Comparison of ENCODE assay signal across 8 cellular contexts in genomic region chr2:25981596-25982272, GRCh38. TPM values are rescaled to one million over a fixed set of nuclear protein-coding genes. Genes with fewer than 3 reads are reported as not detected.
A peak's percentile ranks its signal among the peaks of the same experiment; 100 is the strongest.
DNase-seq lines count a peak whose midpoint lies in the region; ATAC-seq, FAIRE-seq and TF ChIP-seq lines count a peak whose summit lies in the region.

No MANE protein-coding gene starts in this region.

- H3K4me3 Mint-ChIP-seq in stimulated activated effector memory CD8-positive, alpha-beta T cell treated with anti-CD3 and anti-CD28 coated beads, Interleukin-12 subunit alpha, Interleukin-12 subunit beta, amount 100 ng/mL, for 72 hours = peak overlapping the region; percentile 85

- H3K4me1 Mint-ChIP-seq in stimulated activated effector memory CD8-positive, alpha-beta T cell treated with anti-CD3 and anti-CD28 coated beads, Interleukin-12 subunit alpha, Interleukin-12 subunit beta, amount 100 ng/mL, for 72 hours = peaks cover 36% of the 10 kb centered on the region

- no peaks in the 10 kb centered on the region for H3K27me3 ChIP-seq in AG04450 (ENCODE audit: control insufficient read depth, insufficient read depth, low read length)
- no peaks in the 10 kb centered on the region for H3K27me3 ChIP-seq in K562 (ENCODE audit: control insufficient read depth in 2 of 2, insufficient read depth in 2 of 2, low read length in 2 of 2)

- H2AFZ ChIP-seq in K562 (ENCODE audit: low read depth, low read length) = peak overlapping the region; percentile 51

- TF ChIP-seq RAD21 in K562 (CRISPR knock-in tag; conservative IDR thresholded peaks at IDR 0.05 in 1 of 2, IDR thresholded peaks at IDR 0.05 in 1 of 2) = no peak; a peak in 1 of 4 replicates

- H3K79me2 ChIP-seq in K562 (ENCODE audit: control insufficient read depth, insufficient read depth, low read length) = no peaks in the 10 kb centered on the region

- no peaks in the 10 kb centered on the region for H3K9me1 ChIP-seq in K562 (ENCODE audit: control insufficient read depth, insufficient read depth, low read length)

- H3K36me3 ChIP-seq in K562 (ENCODE audit: control insufficient read depth, insufficient read depth, low read length) (no peaks in the 10 kb centered on the region), kidney (ENCODE audit: control insufficient read depth in 1 of 2, insufficient read depth in 2 of 2, low read length in 2 of 2) (no peaks in the 10 kb centered on the region)

- no peak for TF ChIP-seq EP300 in K562 (IDR thresholded peaks at IDR 0.05; ENCODE audit: low read length)

- FAIRE-seq in K562 (lab: Jason Lieb, UNC) (no peak), kidney (lab: Jason Lieb, UNC) (no peak)

- in situ Hi-C loops in K562 (cut with MboI) = no loop called here

- H3K27ac ChIP-seq in AG04450 (ENCODE audit: low read depth, low read length) (no peak overlapping the region), K562 (ENCODE audit: extremely low read depth, low read depth, low read length) (peak overlapping the region; percentile 51), kidney (ENCODE audit: low read depth in 2 of 2, low read length in 2 of 2) (no peak overlapping the region)

- 10% methylated on average over 32 of the region's 44 CpGs for WGBS in K562 (ENCODE audit: insufficient coverage, low coverage, missing lambda C conversion rate)

- peaks cover 6 to 33% of the 10 kb centered on the region in 2 experiments; a peak in 3 of 5 replicates for H3K4me1 ChIP-seq in K562 (replicated peaks in 1 of 2; ENCODE audit: control insufficient read depth in 2 of 2, insufficient read depth in 2 of 2, low read length in 2 of 2)
- peaks cover 0 to 8% of the 10 kb centered on the region in 2 donors for H3K4me1 ChIP-seq in kidney (ENCODE audit: control insufficient read depth in 1 of 2, insufficient read depth in 1 of 2, low read depth in 1 of 2, low read length in 2 of 2)

- H4K20me1 ChIP-seq in K562 (replicated peaks; ENCODE audit: control insufficient read depth, insufficient read depth, low read length) = 0 out of 2 replicates have a peak, but pooled peaks cover 7% of the 10 kb centered on the region

- intact Hi-C loops in K562 (cut with micrococcal nuclease) (no loop called here), kidney (cut with DNase I) (no loop called here)

- no peaks in the 10 kb centered on the region for H3K9me3 Mint-ChIP-seq in stimulated activated effector memory CD8-positive, alpha-beta T cell treated with anti-CD3 and anti-CD28 coated beads, Interleukin-12 subunit alpha, Interleukin-12 subunit beta, amount 100 ng/mL, for 72 hours

- H3K27ac Mint-ChIP-seq in stimulated activated effector memory CD8-positive, alpha-beta T cell treated with anti-CD3 and anti-CD28 coated beads, Interleukin-12 subunit alpha, Interleukin-12 subunit beta, amount 100 ng/mL, for 72 hours = peak overlapping the region; percentile 58

- no peaks in the 10 kb centered on the region for H3K36me3 Mint-ChIP-seq in stimulated activated effector memory CD8-positive, alpha-beta T cell treated with anti-CD3 and anti-CD28 coated beads, Interleukin-12 subunit alpha, Interleukin-12 subunit beta, amount 100 ng/mL, for 72 hours

- no peak for TF ChIP-seq POLR2A in K562 (conservative IDR thresholded peaks at IDR 0.05)

- TF ChIP-seq CTCF in AG04450 (IDR thresholded peaks at IDR 0.05; ENCODE audit: low read depth, low read length) (no peak), K562 (IDR thresholded peaks at IDR 0.05 in 2 of 3, conservative IDR thresholded peaks at IDR 0.05 in 1 of 3; ENCODE audit: insufficient read depth in 2 of 3, low read depth in 1 of 3, low read length in 3 of 3) (no peak), kidney (IDR thresholded peaks at IDR 0.05; ENCODE audit: borderline replicate concordance, extremely low read depth, insufficient read depth) (no peak)

- BruUV-seq in K562 (replicated peaks; lab: Mats Ljungman, UMichigan) = TSS peak; percentile 75

- H3K4me2 ChIP-seq in K562 (ENCODE audit: insufficient read depth, low read length) = peak overlapping the region; percentile 73

- DNase-seq in AG04450 (ENCODE audit: low read depth, low spot score) (no peak), HuH-7 (ENCODE audit: low spot score) (peak; percentile 28), K562 (ENCODE audit: extremely low read depth in 1 of 4, low spot score in 3 of 4) (peak in 2 of 4 experiments; percentile 58 to 67), kidney (peak; percentile 76), AML-193 (lab: John Stamatoyannopoulos, UW) (no peak)
- peak in 1 of 2 donors; percentile 11 for DNase-seq in stimulated activated effector memory CD8-positive, alpha-beta T cell treated with anti-CD3 and anti-CD28 coated beads, Interleukin-12 subunit alpha, Interleukin-12 subunit beta, amount 100 ng/mL, for 72 hours (ENCODE audit: low spot score in 2 of 2)

- ATAC-seq in GM18867 (IDR thresholded peaks at IDR 0.05; ENCODE audit: unreplicated experiment) (peak; percentile 15), K562 (peak; percentile 78), HG03439 (IDR thresholded peaks at IDR 0.05; ENCODE audit: unreplicated experiment) (no peak)
- ATAC-seq in stimulated activated effector memory CD8-positive, alpha-beta T cell treated with anti-CD3 and anti-CD28 coated beads, Interleukin-12 subunit alpha, Interleukin-12 subunit beta, amount 100 ng/mL, for 72 hours = peak; percentile 55

- CTCF ChIA-PET in AG04450 (lab: Charles Lee) = interaction anchor here (0.6 to 1.6 kb wide), 7 partner anchors 10 to 358 kb away, joined by 3 to 8 read pairs (median 4); no protein-coding TSS in a partner anchor
- CTCF ChIA-PET in K562 (lab: Yijun Ruan, JAX; ENCODE audit: low intra/inter-chr PET ratio) = no interaction called here

- H3K9me3 ChIP-seq in AG04450 (ENCODE audit: control insufficient read depth, insufficient read depth, low read length) (peaks cover 4% of the 10 kb centered on the region; the same call in 1 of the 2 replicates), K562 (replicated peaks; ENCODE audit: control insufficient read depth, insufficient read depth, low read depth, low read length) (no peaks in the 10 kb centered on the region), kidney (ENCODE audit: control insufficient read depth in 1 of 2, low read length in 2 of 2) (no peaks in the 10 kb centered on the region)

- POLR2A ChIA-PET in AG04450 (lab: Yijun Ruan, JAX) = interaction anchor here (0.6 to 2.6 kb wide), 3 partner anchors 10 to 85 kb away, joined by 5 to 8 read pairs (median 7); partner anchors contain the start of gene RAB10
- POLR2A ChIA-PET in K562 (lab: Yijun Ruan, JAX) = interaction anchor here (0.6 to 1.4 kb wide), 8 partner anchors 8 to 103 kb away, joined by 3 to 8 read pairs (median 4); partner anchors contain the start of gene ASXL2

- H3K4me3 ChIP-seq in AG04450 (ENCODE audit: low read depth, low read length) (peak overlapping the region; percentile 78), K562 (peak overlapping the region; percentile 64), kidney (ENCODE audit: low read length in 2 of 2) (peak overlapping the region; percentile 60 to 67)

- H3K9ac ChIP-seq in K562 (ENCODE audit: insufficient read depth in 1 of 2, low read depth in 2 of 2, low read length in 2 of 2) (peak overlapping the region; percentile 40 to 92), kidney (ENCODE audit: low read length in 2 of 2) (peak overlapping the region in 1 of 2 donors; percentile 46)

TF ChIP-seq in K562, 482 proteins besides CTCF, POLR2A, EP300 and RAD21 (continues in another document):
- TF ChIP-seq ZNF174 (CRISPR knock-in tag; IDR thresholded peaks at IDR 0.05) = no peak

RNA-seq across cellular contexts. Expression of gene KIF3C, which starts 0.6 kb away (rescaled TPM):
- 8.0 and 9.5 TPM in 2 replicates for polyA plus RNA-seq in AG04450 (2011; rRNA removed)
- polyA minus RNA-seq in AG04450 (2011; rRNA and poly(A)+ RNA removed) = 16.2 and 18.8 TPM in 2 replicates
- total RNA-seq in K562 (2011; cell fraction: chromatin; rRNA removed; ENCODE audit: low replicate concordance) = 12.0 and 22.8 TPM in 2 replicates
- 10.4 and 12.0 TPM in 2 replicates for total RNA-seq in K562 (2011; cell fraction: nucleolus; rRNA removed)
- 8.7 and 9.9 TPM in 2 replicates for total RNA-seq in K562 (2011; cell fraction: nucleoplasm; rRNA removed)
- total RNA-seq in K562 (2014; rRNA removed) = 3.3 and 5.9 TPM in 2 replicates
- 1.9 and 2.1 TPM in 2 replicates for total RNA-seq in K562 (2014; rRNA removed; fragmentation: Illumina TruSeq; extraction: Trizol)
- total RNA-seq in K562 (2015; rRNA removed; fragmentation: Illumina TruSeq; extraction: Trizol) = 1.6 and 1.8 TPM in 2 replicates
- 6.1 and 6.7 TPM in 2 replicates for total RNA-seq in K562 (2021)
- polyA plus RNA-seq in K562 (2011; rRNA removed) = 3.1 and 3.3 TPM in 2 replicates
- polyA plus RNA-seq in K562 (2011; cell fraction: cytosol; rRNA removed) = 3.2 and 3.9 TPM in 2 replicates
- polyA plus RNA-seq in K562 (2011; cell fraction: nucleus; rRNA removed) = 2.2 and 3.3 TPM in 2 replicates
- polyA plus RNA-seq in K562 (2012) = 4.8 and 6.5 TPM in 2 replicates
- polyA plus RNA-seq in K562 (2014; fragmentation: Illumina TruSeq; extraction: Trizol) = 4.0 and 5.0 TPM in 2 replicates
- polyA plus RNA-seq in K562 (2014; fragmentation: Nextera tagmentation; extraction: Ambion mirVana) = under 1 TPM; 0.69 to 0.88 TPM
- polyA plus RNA-seq in K562 (2014; rRNA removed) = 3.3 and 3.4 TPM in 2 replicates
- 3.7 and 6.1 TPM in 2 replicates for polyA minus RNA-seq in K562 (2011; rRNA and poly(A)+ RNA removed)
- polyA minus RNA-seq in K562 (2011; cell fraction: cytosol; rRNA and poly(A)+ RNA removed) = 4.3 and 4.5 TPM in 2 replicates
- polyA minus RNA-seq in K562 (2011; cell fraction: nucleus; rRNA and poly(A)+ RNA removed) = 4.4 and 7.3 TPM in 2 replicates
- total RNA-seq in kidney = 4.8 TPM
- polyA plus RNA-seq in kidney (ENCODE audit: insufficient read depth, low read depth, low replicate concordance) = 1.9 TPM

RNA-seq across cellular contexts. Expression of gene RAB10, which starts 52.1 kb away (rescaled TPM):
- polyA plus RNA-seq in AG04450 (2011; rRNA removed) (116 and 178 TPM in 2 replicates), K562 (2011; rRNA removed) (96.0 and 147 TPM in 2 replicates), K562 (2014; fragmentation: Illumina TruSeq; extraction: Trizol) (134 and 214 TPM in 2 replicates), K562 (2014; fragmentation: Nextera tagmentation; extraction: Ambion mirVana) (10 to 100 TPM; 25.1 to 35.7 TPM), K562 (2014; rRNA removed) (148 and 197 TPM in 2 replicates), kidney (ENCODE audit: insufficient read depth, low read depth, low replicate concordance) (59.8 TPM)
- 50.8 and 108 TPM in 2 replicates for polyA minus RNA-seq in AG04450 (2011; rRNA and poly(A)+ RNA removed)
- total RNA-seq in K562 (2011; cell fraction: chromatin; rRNA removed; ENCODE audit: low replicate concordance) = 50.3 and 59.4 TPM in 2 replicates
- total RNA-seq in K562 (2011; cell fraction: nucleolus; rRNA removed) = 56.7 and 62.9 TPM in 2 replicates
- 57.3 and 84.3 TPM in 2 replicates for total RNA-seq in K562 (2011; cell fraction: nucleoplasm; rRNA removed)
- total RNA-seq in K562 (2014; rRNA removed) (116 and 159 TPM in 2 replicates), K562 (2014; rRNA removed; fragmentation: Illumina TruSeq; extraction: Trizol) (149 and 158 TPM in 2 replicates), K562 (2015; rRNA removed; fragmentation: Illumina TruSeq; extraction: Trizol) (145 and 157 TPM in 2 replicates), K562 (2021) (166 and 176 TPM in 2 replicates), kidney (122 TPM)
- 49.4 and 88.1 TPM in 2 replicates for polyA plus RNA-seq in K562 (2011; cell fraction: cytosol; rRNA removed)
- polyA plus RNA-seq in K562 (2011; cell fraction: nucleus; rRNA removed) = 23.8 and 27.1 TPM in 2 replicates
- polyA plus RNA-seq in K562 (2012) = 104 and 127 TPM in 2 replicates
- polyA minus RNA-seq in K562 (2011; rRNA and poly(A)+ RNA removed) = 400 and 439 TPM in 2 replicates
- polyA minus RNA-seq in K562 (2011; cell fraction: cytosol; rRNA and poly(A)+ RNA removed) = 74.6 and 128 TPM in 2 replicates
- 25.2 and 34.9 TPM in 2 replicates for polyA minus RNA-seq in K562 (2011; cell fraction: nucleus; rRNA and poly(A)+ RNA removed)

Comparison
In these comparisons a context has a peak if more than half of its experiments do, and no peak if none do; other contexts are left out.
1. DNase-seq: peak in HuH-7 (single experiment) and kidney (single experiment); none in AG04450 (single experiment) and AML-193 (0 of 2).
2. Peak in every context shown above with its lines, with median percentiles within 50 percentile points of each other: H3K4me3 ChIP-seq.